23 cellular contexts compared by ENCODE assay signal in genomic region chr11:66912361-66912760, GRCh38. TPM values are rescaled to one million over a fixed set of nuclear protein-coding genes. Genes with fewer than 3 reads are reported as not detected.
A peak's percentile ranks its signal among the peaks of the same experiment; 100 is the strongest.
DNase-seq lines count a peak whose midpoint lies in the region; ATAC-seq and TF ChIP-seq lines count a peak whose summit lies in the region.
"Had no signal": no experiment of that assay in that cellular context is flagged by ENCODE, and none has a peak within 500 bp of the region (broad histone marks: within the 10 kb centered on the region; RNA-seq: fewer than 3 reads in every experiment).

No MANE protein-coding gene starts in this region.

- DNase-seq in RWPE1 (ENCODE audit: low spot score) (no peak), dermis blood vessel endothelial cell (peak; percentile 25), substantia nigra (lab: John Stamatoyannopoulos, UW) (peak in 1 of 49 donors; percentile 17), NCI-H187 treated with DMSO at 0.1 percent for 48 hours (lab: John Stamatoyannopoulos, UW) (no peak)
- no peak for DNase-seq in activated CD4-positive, alpha-beta T cell treated with anti-CD3 and anti-CD28 coated beads for 1 hour
- DNase-seq in CD4-positive, alpha-beta T cell, result no peak
- DNase-seq: activated CD4-positive, alpha-beta memory T cell treated with anti-CD3 and anti-CD28 coated beads for 36 hours; activated naive CD4-positive, alpha-beta T cell treated with Interleukin-2 at 50 U/mL for 16 hours; brain microvascular endothelial cell; Caco-2; DMS53; effector CD8-positive, alpha-beta T cell; left ventricle myocardium inferior; NCI-H1092 treated with DMSO at 0.1 percent for 48 hours; NCI-H2029; NCI-H226; NCI-H526 treated with DMSO at 0.1 percent for 48 hours; Right ventricle myocardium superior; stimulated activated CD4-positive, alpha-beta T cell treated with anti-CD3 and anti-CD28 coated beads, Interleukin-4, amount 100 ng/mL, for 4 hours; T-helper 17 cell had no signal

- H3K4me1 Mint-ChIP-seq in CD4-positive, alpha-beta T cell (ENCODE audit: low read depth), result no peaks in the 10 kb centered on the region

- no peaks in the 10 kb centered on the region for H3K9me3 ChIP-seq in CD4-positive, alpha-beta T cell (ENCODE audit: control insufficient read depth, low read length)
- H3K9me3 ChIP-seq: Caco-2, left ventricle myocardium inferior had no signal

- no peak for ATAC-seq in HG03139 (IDR thresholded peaks at IDR 0.05; ENCODE audit: unreplicated experiment)
- no peak for ATAC-seq in CD4-positive, alpha-beta T cell (ENCODE audit: poor library complexity)
- ATAC-seq: activated CD4-positive, CD25-positive, alpha-beta regulatory T cell treated with anti-CD3 and anti-CD28 coated beads, Interleukin-2, amount 50 U/mL, for 24 hours; T-helper 17 cell had no signal

- no peaks in the 10 kb centered on the region for H3K27me3 ChIP-seq in layer of hippocampus (ENCODE audit: control insufficient read depth, insufficient read depth, low read length)
- no peaks in the 10 kb centered on the region for H3K27me3 ChIP-seq in CD4-positive, alpha-beta T cell (ENCODE audit: control insufficient read depth, insufficient read depth, low read length)
- H3K27me3 ChIP-seq: brain microvascular endothelial cell had no signal

- H3K9me3 Mint-ChIP-seq in CD4-positive, alpha-beta T cell, result no peaks in the 10 kb centered on the region
- H3K9me3 Mint-ChIP-seq: activated CD4-positive, alpha-beta memory T cell treated with anti-CD3 and anti-CD28 coated beads for 36 hours had no signal

- H3K27me3 Mint-ChIP-seq in CD4-positive, alpha-beta T cell, result no peaks in the 10 kb centered on the region
- H3K27me3 Mint-ChIP-seq: activated CD4-positive, alpha-beta memory T cell treated with anti-CD3 and anti-CD28 coated beads for 36 hours; T-helper 17 cell had no signal

- POLR2A ChIA-PET in RWPE1 (lab: Yijun Ruan, JAX; ENCODE audit: low non-redundant PET), result no interaction called here
- POLR2A ChIA-PET in CD4-positive, alpha-beta T cell (lab: Charles Lee), result no interaction called here

- TF ChIP-seq CTCF in RWPE1 (conservative IDR thresholded peaks at IDR 0.05; ENCODE audit: low read depth), result no peak
- TF ChIP-seq CTCF in CD4-positive, alpha-beta T cell (IDR thresholded peaks at IDR 0.05), result no peak

- H3K27ac ChIP-seq in RWPE1 (peak overlapping the region; percentile 14), layer of hippocampus (ENCODE audit: low read depth, low read length) (peak overlapping the region; percentile 93), substantia nigra (ENCODE audit: low read depth, low read length, poor library complexity, severe bottlenecking) (peak overlapping the region; percentile 99)
- H3K27ac ChIP-seq in CD4-positive, alpha-beta T cell (ENCODE audit: low read depth, low read length), result no peak overlapping the region
- H3K27ac ChIP-seq: brain microvascular endothelial cell, left ventricle myocardium inferior had no signal

- CTCF ChIA-PET in RWPE1 (lab: Yijun Ruan, JAX), result interaction anchor here (0.6 to 0.9 kb wide), 2 partner anchors 32 to 120 kb away, joined by 3 to 4 read pairs; no protein-coding TSS in a partner anchor
- CTCF ChIA-PET in CD4-positive, alpha-beta T cell (lab: Charles Lee), result no interaction called here

- no peak overlapping the region for H3K27ac Mint-ChIP-seq in CD4-positive, alpha-beta T cell
- H3K27ac Mint-ChIP-seq: activated CD4-positive, alpha-beta memory T cell treated with anti-CD3 and anti-CD28 coated beads for 36 hours; T-helper 17 cell had no signal

- H3K36me3 Mint-ChIP-seq in CD4-positive, alpha-beta T cell (ENCODE audit: low read depth), result no peaks in the 10 kb centered on the region
- H3K36me3 Mint-ChIP-seq: activated CD4-positive, alpha-beta memory T cell treated with anti-CD3 and anti-CD28 coated beads for 36 hours had no signal

- H3K4me3 Mint-ChIP-seq in CD4-positive, alpha-beta T cell, result no peak overlapping the region
- H3K4me3 Mint-ChIP-seq: activated CD4-positive, alpha-beta memory T cell treated with anti-CD3 and anti-CD28 coated beads for 36 hours; T-helper 17 cell had no signal

- intact Hi-C loops in CD4-positive, alpha-beta T cell (cut with DNase I, micrococcal nuclease), result no loop called here

RNA-seq across cellular contexts. Expression of gene PC, which starts 45.8 kb away (rescaled TPM):
- 10.2 and 25.3 TPM in 2 replicates for total RNA-seq in dermis blood vessel endothelial cell
- 1 to 10 TPM; 5.1 to 7.1 TPM for total RNA-seq in CD4-positive, alpha-beta T cell

RNA-seq across cellular contexts. Expression of gene LRFN4, which starts 55.5 kb away (rescaled TPM):
- 30.8 and 33.3 TPM in 2 replicates for total RNA-seq in dermis blood vessel endothelial cell
- 1 to 10 TPM; 1.6 to 2.5 TPM for total RNA-seq in CD4-positive, alpha-beta T cell
